ENCODE assay signal across 8 cellular contexts in genomic region chr1:146051853-146052676, GRCh38. TPM values are rescaled to one million over a fixed set of nuclear protein-coding genes. Genes with fewer than 3 reads are reported as not detected.
DNase-seq lines count a peak whose midpoint lies in the region; ATAC-seq, FAIRE-seq and TF ChIP-seq lines count a peak whose summit lies in the region.
"Not testable (repeated sequence)": the region's sequence is repeated elsewhere in the genome, so short reads cannot be mapped to it uniquely, and the experiment has no call there.

No MANE protein-coding gene starts in this region.

- peaks cover 0 to 13% of the 10 kb centered on the region in 2 donors for H3K4me1 ChIP-seq in left lung

- H3K36me3 Mint-ChIP-seq in dendritic cell treated with granulocyte-macrophage colony-stimulating factor and Interleukin-4, amounts not matched to agents 40 ng/mL and 50 ng/mL, for 4 days (ENCODE audit: low read depth): not testable (repeated sequence)

- H3K27me3 ChIP-seq in BJ (ENCODE audit: control insufficient read depth, insufficient read depth, low read length); left lung: not testable (repeated sequence)

- H3K4me3 ChIP-seq in BJ (ENCODE audit: low read depth, low read length) (peak overlapping the region; percentile 48), left lung (peak overlapping the region; percentile 22 to 31)

- H3K27ac Mint-ChIP-seq in dendritic cell treated with granulocyte-macrophage colony-stimulating factor and Interleukin-4, amounts not matched to agents 40 ng/mL and 50 ng/mL, for 4 days: peak overlapping the region; percentile 91

- intact Hi-C loops in dendritic cell treated with granulocyte-macrophage colony-stimulating factor and Interleukin-4, amounts not matched to agents 40 ng/mL and 50 ng/mL, for 4 days (cut with micrococcal nuclease); left lung (cut with DNase I): not testable (repeated sequence)

- DNase-seq in BJ (ENCODE audit: low read depth): peak; percentile 71
- DNase-seq in GM19239 (ENCODE audit: insufficient read length, low spot score): not testable (repeated sequence)
- DNase-seq in NCI-H748 treated with DMSO at 0.1 percent for 48 hours (lab: John Stamatoyannopoulos, UW): peak; percentile 95
- DNase-seq in activated CD4-positive, alpha-beta T cell treated with anti-CD3 and anti-CD28 coated beads, Interleukin-2, amount 50 U/mL, for 48 hours: peak; percentile 78 to 84
- DNase-seq in left lung: peak; percentile 87 to 96
- peak; percentile 89 for DNase-seq in stimulated activated CD4-positive, alpha-beta T cell treated with anti-CD3 and anti-CD28 coated beads, Interleukin-1b, Interleukin-23, amount 100 ng/mL, for 48 hours

- CTCF ChIA-PET in BJ (lab: Yijun Ruan, JAX): interaction anchor here (0.6 to 1.8 kb wide), 4 partner anchors 13 to 137 kb away, joined by 3 to 4 read pairs (median 4); no protein-coding TSS in a partner anchor

- peak overlapping the region; percentile 60 to 73 for H3K27ac ChIP-seq in left lung

- H3K36me3 ChIP-seq in BJ (ENCODE audit: control insufficient read depth, insufficient read depth, low read length); left lung: not testable (repeated sequence)

- not testable (repeated sequence) for TF ChIP-seq CTCF in BJ (IDR thresholded peaks at IDR 0.05; ENCODE audit: insufficient read depth, low read depth, low read length); left lung (IDR thresholded peaks at IDR 0.05)

- peak overlapping the region; percentile 64 for H3K4me3 Mint-ChIP-seq in dendritic cell treated with granulocyte-macrophage colony-stimulating factor and Interleukin-4, amounts not matched to agents 40 ng/mL and 50 ng/mL, for 4 days

- not testable (repeated sequence) for H3K27me3 Mint-ChIP-seq in dendritic cell treated with granulocyte-macrophage colony-stimulating factor and Interleukin-4, amounts not matched to agents 40 ng/mL and 50 ng/mL, for 4 days

- H3K9me3 Mint-ChIP-seq in dendritic cell treated with granulocyte-macrophage colony-stimulating factor and Interleukin-4, amounts not matched to agents 40 ng/mL and 50 ng/mL, for 4 days: not testable (repeated sequence)

- POLR2A ChIA-PET in BJ (lab: Charles Lee): interaction anchor here (0.6 to 1.8 kb wide), 4 partner anchors 14 to 153 kb away, joined by 4 to 32 read pairs (median 4); no protein-coding TSS in a partner anchor

- ATAC-seq in HG03521 (IDR thresholded peaks at IDR 0.05; ENCODE audit: unreplicated experiment) (peak; percentile 63), left lung (peak; percentile 93)

- H3K4me1 Mint-ChIP-seq in dendritic cell treated with granulocyte-macrophage colony-stimulating factor and Interleukin-4, amounts not matched to agents 40 ng/mL and 50 ng/mL, for 4 days (ENCODE audit: low read depth): peaks cover 36% of the 10 kb centered on the region

- not testable (repeated sequence) for H3K9me3 ChIP-seq in left lung

- FAIRE-seq in GM19239 (lab: Jason Lieb, UNC): peak; percentile 21

RNA-seq across cellular contexts. Expression of gene HJV, which starts 30.5 kb away (rescaled TPM):
- polyA plus RNA-seq in BJ (2011; rRNA removed): not detected in 2 replicates
- polyA minus RNA-seq in BJ (2011; rRNA and poly(A)+ RNA removed): not detected in 2 replicates
- total RNA-seq in left lung: not detected

RNA-seq across cellular contexts. Expression of gene TXNIP, which starts 55.7 kb away (rescaled TPM):
- 212 and 258 TPM in 2 replicates for polyA plus RNA-seq in BJ (2011; rRNA removed)
- polyA minus RNA-seq in BJ (2011; rRNA and poly(A)+ RNA removed): 165 and 309 TPM in 2 replicates
- total RNA-seq in left lung: 100 to 1,000 TPM; 380 to 422 TPM
